ENCODE assay signal across 12 cellular contexts in the genomic region with DNA sequence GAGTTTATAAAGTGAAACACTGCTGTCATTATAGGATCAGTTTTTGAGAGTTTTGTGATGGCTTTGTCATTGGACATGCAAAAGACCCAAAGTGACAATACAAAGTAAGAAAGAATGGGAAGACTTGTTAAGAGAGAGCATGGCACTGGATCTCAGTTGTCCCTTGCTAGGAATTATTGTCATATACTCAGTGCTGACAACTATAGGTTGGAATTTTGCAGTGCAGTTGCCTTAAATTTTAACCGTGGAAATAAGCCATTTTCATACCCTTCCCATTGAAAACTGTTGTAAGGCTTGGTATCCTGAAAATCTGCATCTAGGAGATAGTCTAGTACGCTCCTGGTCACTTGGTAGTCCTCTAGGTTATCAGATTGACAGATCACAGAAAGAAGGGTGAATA.
A peak's percentile ranks its signal among the peaks of the same experiment; 100 is the strongest.
DNase-seq lines count a peak whose midpoint lies in the region; TF ChIP-seq lines count a peak whose summit lies in the region.
"Had no signal": no experiment of that assay in that cellular context is flagged by ENCODE, and none has a peak within 500 bp of the region (broad histone marks: within the 10 kb centered on the region; RNA-seq: fewer than 3 reads in every experiment).

No MANE protein-coding gene starts in this region.

- H2BK5ac ChIP-seq in mesendoderm (ENCODE audit: low read length) = no peak overlapping the region

- H2AK5ac ChIP-seq in mesendoderm (ENCODE audit: low read length) = no peak overlapping the region

- DNase-seq in LoVo (ENCODE audit: low spot score) (peak; percentile 37), cardiac fibroblast (ENCODE audit: low read depth in 2 of 2) (peak in 1 of 2 donors; percentile 13), mesendoderm (peak; percentile 51), glutamatergic neuron (no peak), activated T-cell treated with anti-CD3 and anti-CD28 coated beads for 4 hours (no peak), caudate nucleus (lab: John Stamatoyannopoulos, UW) (no peak), iPS-NIHi11 (ENCODE audit: low spot score) (no peak)
- DNase-seq: anterior cingulate cortex, NCI-H345 had no signal

- H3K23ac ChIP-seq in mesendoderm (ENCODE audit: low read length) = no peak overlapping the region

- no peaks in the 10 kb centered on the region for H3K4me1 Mint-ChIP-seq in glutamatergic neuron (ENCODE audit: low read depth, unreplicated experiment)

- no peaks in the 10 kb centered on the region for H3K79me1 ChIP-seq in mesendoderm (ENCODE audit: low read length)

- peak; percentile 36 for TF ChIP-seq CTCF in C4-2B (conservative IDR thresholded peaks at IDR 0.05)
- TF ChIP-seq CTCF in cardiac fibroblast (IDR thresholded peaks at IDR 0.05; ENCODE audit: low read depth, low read length) = peak; percentile 31
- TF ChIP-seq CTCF in glutamatergic neuron (IDR thresholded peaks at IDR 0.05; ENCODE audit: partially characterized antibody, unreplicated experiment) = no peak

- H3K18ac ChIP-seq in mesendoderm (ENCODE audit: low read length) = no peak overlapping the region

- WGBS in mesendoderm (ENCODE audit: extremely low coverage, insufficient coverage, low lambda C conversion rate) = no CpG with 5 or more reads among the region's 2 CpGs

- H3K4me1 ChIP-seq in mesendoderm (ENCODE audit: control insufficient read depth, low read depth, low read length) = no peaks in the 10 kb centered on the region

- H3K27ac ChIP-seq in C4-2B = no peak overlapping the region
- no peak overlapping the region for H3K27ac ChIP-seq in mesendoderm (ENCODE audit: low read depth, low read length)
- no peak overlapping the region for H3K27ac ChIP-seq in caudate nucleus (ENCODE audit: low read depth, low read length)
- H3K27ac ChIP-seq: neutrophil had no signal

- H3K27me3 ChIP-seq in mesendoderm (ENCODE audit: insufficient read depth, low read length, poor library complexity) = no peaks in the 10 kb centered on the region

- H3K4ac ChIP-seq in mesendoderm (ENCODE audit: low read depth, low read length) = no peak overlapping the region

- H3K9me3 Mint-ChIP-seq in glutamatergic neuron (ENCODE audit: unreplicated experiment) = no peaks in the 10 kb centered on the region

- no peak overlapping the region for H4K8ac ChIP-seq in mesendoderm (ENCODE audit: low read depth, low read length)

- H2BK15ac ChIP-seq in mesendoderm (replicated peaks; ENCODE audit: low read depth) = no peak overlapping the region

- H3K79me2 ChIP-seq in mesendoderm (ENCODE audit: control insufficient read depth, insufficient read depth, low read length) = no peaks in the 10 kb centered on the region

- no peak overlapping the region for H3K56ac ChIP-seq in mesendoderm (ENCODE audit: low read length)

- H3K27me3 Mint-ChIP-seq in glutamatergic neuron (ENCODE audit: unreplicated experiment) = no peaks in the 10 kb centered on the region

- H3K27ac Mint-ChIP-seq in glutamatergic neuron (ENCODE audit: unreplicated experiment) = no peak overlapping the region

- H3K4me3 ChIP-seq in cardiac fibroblast (replicated peaks in 1 of 2; ENCODE audit: low read depth in 2 of 2, low read length in 2 of 2) (no peak overlapping the region), mesendoderm (ENCODE audit: low read length) (no peak overlapping the region)
- H3K4me3 ChIP-seq: GM12878 had no signal

- no peak overlapping the region for H4K5ac ChIP-seq in mesendoderm (ENCODE audit: low read length)

- no peak overlapping the region for H3K4me3 Mint-ChIP-seq in glutamatergic neuron (ENCODE audit: unreplicated experiment)

- no peak overlapping the region for H3K4me2 ChIP-seq in mesendoderm (ENCODE audit: low read length)

- H3K36me3 Mint-ChIP-seq in glutamatergic neuron (ENCODE audit: unreplicated experiment) = no peaks in the 10 kb centered on the region

- no peaks in the 10 kb centered on the region for H3K36me3 ChIP-seq in mesendoderm (ENCODE audit: control insufficient read depth, insufficient read depth, low read length)
- H3K36me3 ChIP-seq: neutrophil had no signal

- no peak overlapping the region for H2BK120ac ChIP-seq in mesendoderm (ENCODE audit: low read depth, low read length)

- no peak overlapping the region for H3K9ac ChIP-seq in mesendoderm (ENCODE audit: low read length)

Comparison
In these comparisons a context has a peak if more than half of its experiments do, and no peak if none do; other contexts are left out.
1. DNase-seq: peak in LoVo (single experiment) and mesendoderm (single experiment); none in glutamatergic neuron (single experiment), activated T-cell treated with anti-CD3 and anti-CD28 coated beads for 4 hours (single experiment), caudate nucleus (0 of 61) and iPS-NIHi11 (single experiment).